ENCODE assay signal across 6 cellular contexts in the genomic region with DNA sequence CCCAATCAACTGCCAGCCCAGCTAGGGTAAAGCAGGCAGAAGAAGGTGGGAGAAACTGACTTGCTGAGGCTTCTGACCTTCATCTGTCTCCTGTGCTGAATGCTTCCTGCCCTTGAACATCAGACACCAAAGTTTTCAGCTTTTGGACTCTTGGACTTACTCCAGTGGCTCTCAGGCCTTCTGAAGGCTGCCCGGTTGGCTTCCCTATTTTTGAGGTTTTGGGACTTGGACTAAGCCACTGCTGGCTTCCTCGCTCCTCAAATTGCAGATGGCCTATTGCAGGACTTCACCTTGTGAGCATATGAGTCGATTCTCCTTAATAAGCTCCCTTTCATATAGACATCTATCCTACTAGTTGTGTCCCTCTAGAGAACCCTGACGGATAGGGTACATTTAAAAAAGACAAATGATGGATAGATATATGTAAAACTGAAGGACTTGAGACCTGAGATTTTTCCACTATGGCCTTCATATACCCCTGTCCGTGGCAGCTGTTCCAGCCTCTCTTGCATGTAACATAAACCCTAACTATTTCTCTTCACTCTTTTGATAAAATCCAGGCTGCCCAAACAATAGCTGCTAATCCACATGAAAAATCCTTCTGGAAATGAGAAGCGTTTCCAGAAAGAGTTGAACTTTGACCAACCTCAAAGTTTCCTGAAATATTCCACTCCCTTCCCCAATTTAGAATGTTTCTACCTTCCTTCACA.
"Had no signal": no experiment of that assay in that cellular context is flagged by ENCODE, and none has a peak within 500 bp of the region (broad histone marks: within the 10 kb centered on the region; RNA-seq: fewer than 3 reads in every experiment).

No MANE protein-coding gene starts in this region.

- DNase-seq: GOT3, H7, HFFc6, KBM-7 had no signal

- H3K4me3 ChIP-seq: HAP-1 had no signal

- H3K36me3 ChIP-seq: HAP-1 had no signal

- H3K4me1 ChIP-seq: HAP-1 had no signal

- H3K9me3 ChIP-seq: HAP-1 had no signal

- H3K27ac ChIP-seq: HL-60 had no signal
